Comparison of ENCODE assay signal across 1 cellular context in the genomic region with DNA sequence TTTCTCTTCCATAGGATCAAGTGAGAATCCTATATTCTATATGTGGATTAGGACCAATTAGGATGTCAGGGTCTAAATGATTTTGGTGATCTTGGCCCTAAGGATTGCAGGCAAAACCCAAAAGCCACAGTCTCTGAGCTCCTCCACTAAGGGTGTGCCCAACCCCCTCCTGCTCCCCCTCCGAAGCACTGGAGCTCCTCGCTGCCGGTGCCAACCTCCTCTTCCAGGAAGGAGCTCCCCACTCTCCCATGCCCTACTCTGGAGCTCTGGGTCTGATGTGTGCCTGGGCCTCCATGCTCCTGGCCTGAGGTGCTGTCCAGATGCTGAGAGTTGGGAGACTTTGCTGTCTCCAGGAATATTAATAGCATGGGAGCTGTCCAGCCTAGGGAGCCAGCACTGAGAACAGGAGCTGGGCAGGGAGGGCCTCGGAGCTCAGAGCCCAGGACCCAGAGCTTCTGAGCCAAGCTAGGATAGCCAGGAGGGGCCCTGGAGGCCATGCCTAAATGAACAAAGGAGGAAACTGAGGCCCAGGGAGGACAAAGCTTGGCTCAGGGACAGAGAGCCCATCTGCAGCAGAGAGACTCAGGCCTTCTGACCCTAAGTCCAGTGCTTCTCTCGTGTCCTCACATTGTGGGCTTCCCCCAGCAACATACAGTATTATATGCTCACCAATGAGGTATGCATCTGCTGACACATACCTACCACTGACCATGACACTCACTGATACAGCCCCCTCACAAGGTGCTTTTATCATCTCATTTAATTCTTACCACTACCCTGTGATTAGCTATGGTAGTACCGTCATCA.
TF ChIP-seq lines count a peak whose summit lies in the region.

No MANE protein-coding gene starts in this region.

TF ChIP-seq in HepG2, 621 proteins besides CTCF, POLR2A, EP300 and RAD21 (continued from another document and continues in another):
- TF ChIP-seq ZFP37 (CRISPR knock-in tag; IDR thresholded peaks at IDR 0.05; ENCODE audit: borderline replicate concordance) (0 out of 2 replicates have a peak, but pooled peaks have one; percentile 85), GATAD2A (CRISPR knock-in tag; IDR thresholded peaks at IDR 0.05) (peak; percentile 42; the same call in 1 of the 2 replicates), ZNF30 (CRISPR knock-in tag; IDR thresholded peaks at IDR 0.05) (peak; percentile 50; the same call in 1 of the 2 replicates), MXI1 (IDR thresholded peaks at IDR 0.05; ENCODE audit: borderline replicate concordance, low read depth, low read length) (peak; percentile 77; the same call in 2 of the 3 replicates), ZFP41 (CRISPR knock-in tag; IDR thresholded peaks at IDR 0.05; ENCODE audit: borderline replicate concordance) (no peak), ZNF850 (CRISPR knock-in tag; conservative IDR thresholded peaks at IDR 0.05) (no peak), MEIS2 (CRISPR knock-in tag; IDR thresholded peaks at IDR 0.05) (peak; percentile 80), SAFB2 (CRISPR knock-in tag; IDR thresholded peaks at IDR 0.05; ENCODE audit: borderline replicate concordance, low read depth) (no peak), ZIK1 (CRISPR knock-in tag; IDR thresholded peaks at IDR 0.05; ENCODE audit: borderline replicate concordance, low read depth) (0 out of 2 replicates have a peak, but pooled peaks have one; percentile 50), FOXO1 (CRISPR knock-in tag; IDR thresholded peaks at IDR 0.05) (peak; percentile 65), ZNF383 (CRISPR knock-in tag; IDR thresholded peaks at IDR 0.05; ENCODE audit: borderline replicate concordance) (no peak), TP53 (CRISPR knock-in tag; conservative IDR thresholded peaks at IDR 0.05) (peak; percentile 75; the same call in 1 of the 2 replicates), AHR (CRISPR knock-in tag; IDR thresholded peaks at IDR 0.05) (peak; percentile 89; the same call in 1 of the 2 replicates), CCDC6 (CRISPR knock-in tag; IDR thresholded peaks at IDR 0.05) (0 out of 2 replicates have a peak, but pooled peaks have one; percentile 26), IRF2 (CRISPR knock-in tag; IDR thresholded peaks at IDR 0.05) (peak; percentile 66), EHMT2 (IDR thresholded peaks at IDR 0.05; ENCODE audit: borderline replicate concordance, low read depth, low read length) (peak; percentile 96; the same call in 1 of the 2 replicates), ZNF512B (CRISPR knock-in tag; IDR thresholded peaks at IDR 0.05; ENCODE audit: borderline replicate concordance) (no peak), CHD4 (IDR thresholded peaks at IDR 0.05; ENCODE audit: borderline replicate concordance, low read length) (no peak), ZNF749 (CRISPR knock-in tag; IDR thresholded peaks at IDR 0.05; ENCODE audit: borderline replicate concordance) (peak; percentile 54; the same call in 1 of the 2 replicates), ZSCAN22 (CRISPR knock-in tag; IDR thresholded peaks at IDR 0.05) (no peak), ZNF253 (CRISPR knock-in tag; IDR thresholded peaks at IDR 0.05; ENCODE audit: borderline replicate concordance) (0 out of 2 replicates have a peak, but pooled peaks have one; percentile 40), ZNF430 (CRISPR knock-in tag; IDR thresholded peaks at IDR 0.05) (peak; percentile 84; the same call in 1 of the 2 replicates), ELF3 (CRISPR knock-in tag; IDR thresholded peaks at IDR 0.05) (peak; percentile 79), TGIF2 (CRISPR knock-in tag; IDR thresholded peaks at IDR 0.05) (peak; percentile 93), ZNF263 (CRISPR knock-in tag; IDR thresholded peaks at IDR 0.05) (0 out of 2 replicates have a peak, but pooled peaks have one; percentile 24), ZSCAN9 (CRISPR knock-in tag; IDR thresholded peaks at IDR 0.05; ENCODE audit: borderline replicate concordance) (peak; percentile 99), NFATC3 (CRISPR knock-in tag; IDR thresholded peaks at IDR 0.05) (no peak), MIER3 (CRISPR knock-in tag; IDR thresholded peaks at IDR 0.05; ENCODE audit: borderline replicate concordance) (peak; percentile 91), ZNF878 (CRISPR knock-in tag; IDR thresholded peaks at IDR 0.05) (peak; percentile 88), FOSL1 (CRISPR knock-in tag; IDR thresholded peaks at IDR 0.05; ENCODE audit: borderline replicate concordance) (0 out of 2 replicates have a peak, but pooled peaks have one; percentile 33), DDIT3 (CRISPR knock-in tag; IDR thresholded peaks at IDR 0.05) (no peak)
- TF ChIP-seq, protein P1, sequence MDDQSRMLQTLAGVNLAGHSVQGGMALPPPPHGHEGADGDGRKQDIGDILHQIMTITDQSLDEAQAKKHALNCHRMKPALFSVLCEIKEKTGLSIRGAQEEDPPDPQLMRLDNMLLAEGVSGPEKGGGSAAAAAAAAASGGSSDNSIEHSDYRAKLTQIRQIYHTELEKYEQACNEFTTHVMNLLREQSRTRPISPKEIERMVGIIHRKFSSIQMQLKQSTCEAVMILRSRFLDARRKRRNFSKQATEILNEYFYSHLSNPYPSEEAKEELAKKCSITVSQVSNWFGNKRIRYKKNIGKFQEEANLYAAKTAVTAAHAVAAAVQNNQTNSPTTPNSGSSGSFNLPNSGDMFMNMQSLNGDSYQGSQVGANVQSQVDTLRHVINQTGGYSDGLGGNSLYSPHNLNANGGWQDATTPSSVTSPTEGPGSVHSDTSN (CRISPR knock-in tag; IDR thresholded peaks at IDR 0.05; ENCODE audit: borderline replicate concordance) = peak; percentile 87; the same call in 1 of the 2 replicates
- TF ChIP-seq, protein P2, sequence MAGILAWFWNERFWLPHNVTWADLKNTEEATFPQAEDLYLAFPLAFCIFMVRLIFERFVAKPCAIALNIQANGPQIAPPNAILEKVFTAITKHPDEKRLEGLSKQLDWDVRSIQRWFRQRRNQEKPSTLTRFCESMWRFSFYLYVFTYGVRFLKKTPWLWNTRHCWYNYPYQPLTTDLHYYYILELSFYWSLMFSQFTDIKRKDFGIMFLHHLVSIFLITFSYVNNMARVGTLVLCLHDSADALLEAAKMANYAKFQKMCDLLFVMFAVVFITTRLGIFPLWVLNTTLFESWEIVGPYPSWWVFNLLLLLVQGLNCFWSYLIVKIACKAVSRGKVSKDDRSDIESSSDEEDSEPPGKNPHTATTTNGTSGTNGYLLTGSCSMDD (CRISPR knock-in tag; IDR thresholded peaks at IDR 0.05) = peak; percentile 85; the same call in 1 of the 2 replicates
- TF ChIP-seq, protein P3, sequence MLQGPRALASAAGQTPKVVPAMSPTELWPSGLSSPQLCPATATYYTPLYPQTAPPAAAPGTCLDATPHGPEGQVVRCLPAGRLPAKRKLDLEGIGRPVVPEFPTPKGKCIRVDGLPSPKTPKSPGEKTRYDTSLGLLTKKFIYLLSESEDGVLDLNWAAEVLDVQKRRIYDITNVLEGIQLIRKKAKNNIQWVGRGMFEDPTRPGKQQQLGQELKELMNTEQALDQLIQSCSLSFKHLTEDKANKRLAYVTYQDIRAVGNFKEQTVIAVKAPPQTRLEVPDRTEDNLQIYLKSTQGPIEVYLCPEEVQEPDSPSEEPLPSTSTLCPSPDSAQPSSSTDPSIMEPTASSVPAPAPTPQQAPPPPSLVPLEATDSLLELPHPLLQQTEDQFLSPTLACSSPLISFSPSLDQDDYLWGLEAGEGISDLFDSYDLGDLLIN (CRISPR knock-in tag; IDR thresholded peaks at IDR 0.05; ENCODE audit: borderline replicate concordance) = no peak; the same call in 1 of the 2 replicates
- TF ChIP-seq, protein P4, sequence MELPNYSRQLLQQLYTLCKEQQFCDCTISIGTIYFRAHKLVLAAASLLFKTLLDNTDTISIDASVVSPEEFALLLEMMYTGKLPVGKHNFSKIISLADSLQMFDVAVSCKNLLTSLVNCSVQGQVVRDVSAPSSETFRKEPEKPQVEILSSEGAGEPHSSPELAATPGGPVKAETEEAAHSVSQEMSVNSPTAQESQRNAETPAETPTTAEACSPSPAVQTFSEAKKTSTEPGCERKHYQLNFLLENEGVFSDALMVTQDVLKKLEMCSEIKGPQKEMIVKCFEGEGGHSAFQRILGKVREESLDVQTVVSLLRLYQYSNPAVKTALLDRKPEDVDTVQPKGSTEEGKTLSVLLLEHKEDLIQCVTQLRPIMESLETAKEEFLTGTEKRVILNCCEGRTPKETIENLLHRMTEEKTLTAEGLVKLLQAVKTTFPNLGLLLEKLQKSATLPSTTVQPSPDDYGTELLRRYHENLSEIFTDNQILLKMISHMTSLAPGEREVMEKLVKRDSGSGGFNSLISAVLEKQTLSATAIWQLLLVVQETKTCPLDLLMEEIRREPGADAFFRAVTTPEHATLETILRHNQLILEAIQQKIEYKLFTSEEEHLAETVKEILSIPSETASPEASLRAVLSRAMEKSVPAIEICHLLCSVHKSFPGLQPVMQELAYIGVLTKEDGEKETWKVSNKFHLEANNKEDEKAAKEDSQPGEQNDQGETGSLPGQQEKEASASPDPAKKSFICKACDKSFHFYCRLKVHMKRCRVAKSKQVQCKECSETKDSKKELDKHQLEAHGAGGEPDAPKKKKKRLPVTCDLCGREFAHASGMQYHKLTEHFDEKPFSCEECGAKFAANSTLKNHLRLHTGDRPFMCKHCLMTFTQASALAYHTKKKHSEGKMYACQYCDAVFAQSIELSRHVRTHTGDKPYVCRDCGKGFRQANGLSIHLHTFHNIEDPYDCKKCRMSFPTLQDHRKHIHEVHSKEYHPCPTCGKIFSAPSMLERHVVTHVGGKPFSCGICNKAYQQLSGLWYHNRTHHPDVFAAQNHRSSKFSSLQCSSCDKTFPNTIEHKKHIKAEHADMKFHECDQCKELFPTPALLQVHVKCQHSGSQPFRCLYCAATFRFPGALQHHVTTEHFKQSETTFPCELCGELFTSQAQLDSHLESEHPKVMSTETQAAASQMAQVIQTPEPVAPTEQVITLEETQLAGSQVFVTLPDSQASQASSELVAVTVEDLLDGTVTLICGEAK (IDR thresholded peaks at IDR 0.05) = no peak
- TF ChIP-seq, protein P4 (CRISPR knock-in tag; IDR thresholded peaks at IDR 0.05) = peak; percentile 68
- TF ChIP-seq, protein P5, sequence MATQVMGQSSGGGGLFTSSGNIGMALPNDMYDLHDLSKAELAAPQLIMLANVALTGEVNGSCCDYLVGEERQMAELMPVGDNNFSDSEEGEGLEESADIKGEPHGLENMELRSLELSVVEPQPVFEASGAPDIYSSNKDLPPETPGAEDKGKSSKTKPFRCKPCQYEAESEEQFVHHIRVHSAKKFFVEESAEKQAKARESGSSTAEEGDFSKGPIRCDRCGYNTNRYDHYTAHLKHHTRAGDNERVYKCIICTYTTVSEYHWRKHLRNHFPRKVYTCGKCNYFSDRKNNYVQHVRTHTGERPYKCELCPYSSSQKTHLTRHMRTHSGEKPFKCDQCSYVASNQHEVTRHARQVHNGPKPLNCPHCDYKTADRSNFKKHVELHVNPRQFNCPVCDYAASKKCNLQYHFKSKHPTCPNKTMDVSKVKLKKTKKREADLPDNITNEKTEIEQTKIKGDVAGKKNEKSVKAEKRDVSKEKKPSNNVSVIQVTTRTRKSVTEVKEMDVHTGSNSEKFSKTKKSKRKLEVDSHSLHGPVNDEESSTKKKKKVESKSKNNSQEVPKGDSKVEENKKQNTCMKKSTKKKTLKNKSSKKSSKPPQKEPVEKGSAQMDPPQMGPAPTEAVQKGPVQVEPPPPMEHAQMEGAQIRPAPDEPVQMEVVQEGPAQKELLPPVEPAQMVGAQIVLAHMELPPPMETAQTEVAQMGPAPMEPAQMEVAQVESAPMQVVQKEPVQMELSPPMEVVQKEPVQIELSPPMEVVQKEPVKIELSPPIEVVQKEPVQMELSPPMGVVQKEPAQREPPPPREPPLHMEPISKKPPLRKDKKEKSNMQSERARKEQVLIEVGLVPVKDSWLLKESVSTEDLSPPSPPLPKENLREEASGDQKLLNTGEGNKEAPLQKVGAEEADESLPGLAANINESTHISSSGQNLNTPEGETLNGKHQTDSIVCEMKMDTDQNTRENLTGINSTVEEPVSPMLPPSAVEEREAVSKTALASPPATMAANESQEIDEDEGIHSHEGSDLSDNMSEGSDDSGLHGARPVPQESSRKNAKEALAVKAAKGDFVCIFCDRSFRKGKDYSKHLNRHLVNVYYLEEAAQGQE (IDR thresholded peaks at IDR 0.05; ENCODE audit: borderline replicate concordance in 1 of 2, low read depth in 1 of 2, low read length in 2 of 2) = peak; percentile 89 to 99
